1 cellular context compared by ENCODE assay signal in genomic region chr4:4666693-4667642, GRCh38.
TF ChIP-seq lines count a peak whose summit lies in the region.

No MANE protein-coding gene starts in this region.

TF ChIP-seq in H1, 55 proteins besides CTCF, POLR2A, EP300 and RAD21 (continued from another document):
- peak; percentile 74 for TF ChIP-seq TEAD4 (IDR thresholded peaks at IDR 0.05; ENCODE audit: low read depth, low read length)
- TF ChIP-seq HDAC6 (IDR thresholded peaks at IDR 0.05; ENCODE audit: low read depth, low read length) = no peak
- TF ChIP-seq YY1 (IDR thresholded peaks at IDR 0.05; ENCODE audit: low read depth, low read length) = 0 out of 2 replicates have a peak, but pooled peaks have one; percentile 10
- no peak for TF ChIP-seq GABPA (IDR thresholded peaks at IDR 0.05; ENCODE audit: borderline replicate concordance, insufficient read depth, low read length)
- TF ChIP-seq E2F6 (IDR thresholded peaks at IDR 0.05) = peak; percentile 69; the same call in 1 of the 2 replicates
- peak; percentile 0 for TF ChIP-seq ASH2L (IDR thresholded peaks at IDR 0.05; ENCODE audit: low read length)
- TF ChIP-seq EZH2 (IDR thresholded peaks at IDR 0.05; ENCODE audit: low read depth, low read length, severe bottlenecking) = peak; percentile 37
- TF ChIP-seq TCF12 (IDR thresholded peaks at IDR 0.05; ENCODE audit: low read depth, low read length) = 0 out of 2 replicates have a peak, but pooled peaks have one; percentile 23
- peak; percentile 0 for TF ChIP-seq KDM4A (IDR thresholded peaks at IDR 0.05; ENCODE audit: low read depth, low read length, severe bottlenecking)
